1 cellular context compared by ENCODE assay signal in genomic region chr7:73847941-73848723, GRCh38.
TF ChIP-seq lines count a peak whose summit lies in the region.

No MANE protein-coding gene starts in this region.

TF ChIP-seq in SK-N-SH, 30 proteins besides CTCF, POLR2A, EP300 and RAD21:
- TF ChIP-seq MEF2A (IDR thresholded peaks at IDR 0.05; ENCODE audit: borderline replicate concordance, low read depth) (no peak), NRF1 (IDR thresholded peaks at IDR 0.05; ENCODE audit: low read depth, low read length) (no peak), TCF12 (IDR thresholded peaks at IDR 0.05) (no peak), GATA2 (CRISPR knock-in tag; IDR thresholded peaks at IDR 0.05) (no peak), TEAD4 (IDR thresholded peaks at IDR 0.05; ENCODE audit: borderline replicate concordance, insufficient read depth) (no peak), MAX (IDR thresholded peaks at IDR 0.05; ENCODE audit: low read depth) (no peak), ELF1 (IDR thresholded peaks at IDR 0.05) (no peak), POLR2AphosphoS5 (IDR thresholded peaks at IDR 0.05; ENCODE audit: low read depth, low read length) (no peak), SMC3 (IDR thresholded peaks at IDR 0.05; ENCODE audit: low read depth, low read length) (no peak)
TF ChIP-seq in SK-N-SH: peak in this region for 0.
